In genomic region chr22:38347181-38347943, GRCh38 we compare ENCODE assay signal across 1 cellular context.
TF ChIP-seq lines count a peak whose summit lies in the region.

No MANE protein-coding gene starts in this region.

TF ChIP-seq in GM12878, 131 proteins besides CTCF, POLR2A, EP300 and RAD21 (continued from another document):
- no peak for TF ChIP-seq MYC (IDR thresholded peaks at IDR 0.05; ENCODE audit: insufficient read depth, insufficient read length, insufficient replicate concordance, low read length, severe bottlenecking)
- TF ChIP-seq TCF12 (IDR thresholded peaks at IDR 0.05; ENCODE audit: low read depth, low read length): no peak
- TF ChIP-seq ZNF592 (IDR thresholded peaks at IDR 0.05): no peak
- TF ChIP-seq USF2 (IDR thresholded peaks at IDR 0.05; ENCODE audit: borderline replicate concordance, low read depth, low read length): no peak
- no peak for TF ChIP-seq GATAD2B (conservative IDR thresholded peaks at IDR 0.05; ENCODE audit: low read depth)
